ENCODE assay signal across 19 cellular contexts in genomic region chr7:29343379-29343778, GRCh38.
A peak's percentile ranks its signal among the peaks of the same experiment; 100 is the strongest.
DNase-seq lines count a peak whose midpoint lies in the region; ATAC-seq, FAIRE-seq and TF ChIP-seq lines count a peak whose summit lies in the region.
"Had no signal": no experiment of that assay in that cellular context is flagged by ENCODE, and none has a peak within 500 bp of the region (broad histone marks: within the 10 kb centered on the region; RNA-seq: fewer than 3 reads in every experiment).

No MANE protein-coding gene starts in this region.

- H3K4me1 Mint-ChIP-seq in activated CD4-positive, alpha-beta T cell treated with anti-CD3 and anti-CD28 coated beads, Interleukin-2, amount 10 ng/mL, durations not matched to agents 7 days and 5 days, result peaks cover 6% of the 10 kb centered on the region

- no peaks in the 10 kb centered on the region for H3K9me2 ChIP-seq in PC-3 (replicated peaks; ENCODE audit: low read length)

- H3K79me2 ChIP-seq in PC-3 (ENCODE audit: low read length), result no peaks in the 10 kb centered on the region

- H3K4me2 ChIP-seq in PC-3 (ENCODE audit: low read length), result peak overlapping the region; percentile 4; the same call in 1 of the 2 replicates

- TF ChIP-seq CTCF in PC-3 (conservative IDR thresholded peaks at IDR 0.05; ENCODE audit: low read depth, low read length) (no peak), bronchial epithelial cell (IDR thresholded peaks at IDR 0.05; ENCODE audit: insufficient read depth, low read length, severe bottlenecking) (no peak)

- no peaks in the 10 kb centered on the region for H3K36me3 Mint-ChIP-seq in activated CD4-positive, alpha-beta T cell treated with anti-CD3 and anti-CD28 coated beads, Interleukin-2, amount 10 ng/mL, durations not matched to agents 7 days and 5 days (ENCODE audit: low read depth)

- H3K4me1 ChIP-seq in PC-3 (ENCODE audit: insufficient read depth, low read length) (peaks cover 19% of the 10 kb centered on the region), thymus (ENCODE audit: control insufficient read depth, insufficient read depth, low read length) (peaks cover 44% of the 10 kb centered on the region)

- H3K9me3 Mint-ChIP-seq in activated CD4-positive, alpha-beta T cell treated with anti-CD3 and anti-CD28 coated beads, Interleukin-2, amount 10 ng/mL, durations not matched to agents 7 days and 5 days, result no peaks in the 10 kb centered on the region
- H3K9me3 Mint-ChIP-seq: activated T-helper 1 cell treated with anti-CD3 and anti-CD28 coated beads, Interleukin-12 subunit alpha, Interleukin-12 subunit beta, Interleukin-2, Interleukin-4 antibody, amounts not matched to agents 30 ng/mL and 10 ng/mL and 1 ng/mL, durations not matched to agents 14 hours and 24 hours and 36 hours; nephron; T-helper 2 cell treated with Interferon-gamma antibody and Interleukin-4, amounts not matched to agents 5 μg/mL and 100 μg/mL, for 36 hours had no signal

- POLR2A ChIA-PET in activated CD4-positive, alpha-beta T cell treated with anti-CD3 and anti-CD28 coated beads, Interleukin-2, amount 10 ng/mL, durations not matched to agents 7 days and 5 days (lab: Charles Lee), result no interaction called here
- POLR2A ChIA-PET in PC-3 (lab: Charles Lee; ENCODE audit: unreplicated experiment), result interaction anchor here (0.5 kb wide), 1 partner anchor 237 kb away, joined by 5 read pairs; no protein-coding TSS in a partner anchor

- WGBS in thymus, result 4% methylated on average over 2 of the region's 2 CpGs

- H3K4me3 Mint-ChIP-seq in activated CD4-positive, alpha-beta T cell treated with anti-CD3 and anti-CD28 coated beads, Interleukin-2, amount 10 ng/mL, durations not matched to agents 7 days and 5 days, result no peak overlapping the region
- H3K4me3 Mint-ChIP-seq: activated T-helper 1 cell treated with anti-CD3 and anti-CD28 coated beads, Interleukin-12 subunit alpha, Interleukin-12 subunit beta, Interleukin-2, Interleukin-4 antibody, amounts not matched to agents 30 ng/mL and 10 ng/mL and 1 ng/mL, durations not matched to agents 14 hours and 24 hours and 36 hours; nephron; T-helper 2 cell treated with Interferon-gamma antibody and Interleukin-4, amounts not matched to agents 5 μg/mL and 100 μg/mL, for 36 hours had no signal

- H3K27me3 ChIP-seq in PC-3 (ENCODE audit: low read length) (no peaks in the 10 kb centered on the region), bronchial epithelial cell (ENCODE audit: control insufficient read depth, insufficient read depth, low read length) (no peaks in the 10 kb centered on the region), thymus (ENCODE audit: control insufficient read depth, insufficient read depth) (no peaks in the 10 kb centered on the region)

- no peak overlapping the region for H2AFZ ChIP-seq in PC-3 (ENCODE audit: low read length)

- H3K27me3 Mint-ChIP-seq in activated CD4-positive, alpha-beta T cell treated with anti-CD3 and anti-CD28 coated beads, Interleukin-2, amount 10 ng/mL, durations not matched to agents 7 days and 5 days, result peaks cover 2% of the 10 kb centered on the region

- ATAC-seq in PC-3 (no peak), HG03432 (IDR thresholded peaks at IDR 0.05; ENCODE audit: unreplicated experiment) (no peak)

- H3K9me3 ChIP-seq in PC-3 (ENCODE audit: low read length) (no peaks in the 10 kb centered on the region), thymus (ENCODE audit: control insufficient read depth) (no peaks in the 10 kb centered on the region)
- H3K9me3 ChIP-seq: left ventricle myocardium inferior, tibial artery had no signal

- peak; percentile 12 for DNase-seq in activated CD4-positive, alpha-beta T cell treated with anti-CD3 and anti-CD28 coated beads, Interleukin-2, amount 10 ng/mL, durations not matched to agents 7 days and 5 days
- DNase-seq in activated CD4-positive, alpha-beta T cell treated with anti-CD3 and anti-CD28 coated beads for 1 hour, result no peak
- DNase-seq in PC-3 (no peak), bronchial epithelial cell (ENCODE audit: low read depth) (no peak)
- DNase-seq in NK-92 treated with Interleukin-12 subunit alpha and Interleukin-12 subunit beta, amount 100 ng/mL, for 24 hours (lab: John Stamatoyannopoulos, UW), result no peak
- DNase-seq in effector CD4-positive, alpha-beta T cell, result no peak
- DNase-seq: COR-L47, GF-D8, left ventricle myocardium inferior, tibial artery had no signal

- CTCF ChIA-PET in activated CD4-positive, alpha-beta T cell treated with anti-CD3 and anti-CD28 coated beads, Interleukin-2, amount 10 ng/mL, durations not matched to agents 7 days and 5 days (lab: Charles Lee), result interaction anchor here (1.2 kb wide), 1 partner anchor 8 kb away, joined by 3 read pairs; no protein-coding TSS in a partner anchor
- CTCF ChIA-PET in PC-3 (lab: Charles Lee), result interaction anchor here (0.6 to 1.1 kb wide), 6 partner anchors 154 to 693 kb away, joined by 3 to 5 read pairs (median 4); no protein-coding TSS in a partner anchor

- BruUV-seq in PC-3 (replicated peaks; lab: Mats Ljungman, UMichigan), result no TSS peak

- H3K36me3 ChIP-seq in PC-3 (ENCODE audit: low read depth, low read length), result no peaks in the 10 kb centered on the region
- H3K36me3 ChIP-seq in bronchial epithelial cell (ENCODE audit: control insufficient read depth, insufficient read depth, low read length), result no peaks in the 10 kb centered on the region
- no peaks in the 10 kb centered on the region for H3K36me3 ChIP-seq in thymus (ENCODE audit: control insufficient read depth, insufficient read depth)
- H3K36me3 ChIP-seq: left ventricle myocardium inferior, tibial artery had no signal

- intact Hi-C loops in PC-3 (cut with micrococcal nuclease), result loop anchor here (5.0 to 10.0 kb wide), 2 partner anchors 56 to 61 kb away; no protein-coding TSS in a partner anchor

- H3K9ac ChIP-seq in PC-3 (ENCODE audit: low read length), result no peak overlapping the region

- no peak overlapping the region for H3K27ac Mint-ChIP-seq in activated CD4-positive, alpha-beta T cell treated with anti-CD3 and anti-CD28 coated beads, Interleukin-2, amount 10 ng/mL, durations not matched to agents 7 days and 5 days
- H3K27ac Mint-ChIP-seq: activated T-helper 1 cell treated with anti-CD3 and anti-CD28 coated beads, Interleukin-12 subunit alpha, Interleukin-12 subunit beta, Interleukin-2, Interleukin-4 antibody, amounts not matched to agents 30 ng/mL and 10 ng/mL and 1 ng/mL, durations not matched to agents 14 hours and 24 hours and 36 hours; nephron; T-helper 2 cell treated with Interferon-gamma antibody and Interleukin-4, amounts not matched to agents 5 μg/mL and 100 μg/mL, for 36 hours had no signal

- H4K20me1 ChIP-seq in PC-3 (ENCODE audit: low read length), result no peaks in the 10 kb centered on the region

- H3K4me3 ChIP-seq in PC-3 (ENCODE audit: low read length) (no peak overlapping the region), bronchial epithelial cell (ENCODE audit: low read depth, low read length) (no peak overlapping the region), thymus (ENCODE audit: low read length) (no peak overlapping the region)
- H3K4me3 ChIP-seq: left ventricle myocardium inferior, tibial artery had no signal

- H3F3A ChIP-seq in PC-3 (ENCODE audit: low read length, unreplicated experiment), result no peaks in the 10 kb centered on the region

- no peak overlapping the region for H3K27ac ChIP-seq in PC-3 (ENCODE audit: low read length)
- H3K27ac ChIP-seq in thymus (ENCODE audit: low read depth), result peak overlapping the region; percentile 15
- H3K27ac ChIP-seq: 22Rv1, left ventricle myocardium inferior, tibial artery had no signal

- FAIRE-seq in bronchial epithelial cell (lab: Jason Lieb, UNC), result peak; percentile 7
- FAIRE-seq: GM19239, HTR-8/SVneo, RCC 7860 had no signal
